ENCODE assay signal across 1 cellular context in the genomic region with DNA sequence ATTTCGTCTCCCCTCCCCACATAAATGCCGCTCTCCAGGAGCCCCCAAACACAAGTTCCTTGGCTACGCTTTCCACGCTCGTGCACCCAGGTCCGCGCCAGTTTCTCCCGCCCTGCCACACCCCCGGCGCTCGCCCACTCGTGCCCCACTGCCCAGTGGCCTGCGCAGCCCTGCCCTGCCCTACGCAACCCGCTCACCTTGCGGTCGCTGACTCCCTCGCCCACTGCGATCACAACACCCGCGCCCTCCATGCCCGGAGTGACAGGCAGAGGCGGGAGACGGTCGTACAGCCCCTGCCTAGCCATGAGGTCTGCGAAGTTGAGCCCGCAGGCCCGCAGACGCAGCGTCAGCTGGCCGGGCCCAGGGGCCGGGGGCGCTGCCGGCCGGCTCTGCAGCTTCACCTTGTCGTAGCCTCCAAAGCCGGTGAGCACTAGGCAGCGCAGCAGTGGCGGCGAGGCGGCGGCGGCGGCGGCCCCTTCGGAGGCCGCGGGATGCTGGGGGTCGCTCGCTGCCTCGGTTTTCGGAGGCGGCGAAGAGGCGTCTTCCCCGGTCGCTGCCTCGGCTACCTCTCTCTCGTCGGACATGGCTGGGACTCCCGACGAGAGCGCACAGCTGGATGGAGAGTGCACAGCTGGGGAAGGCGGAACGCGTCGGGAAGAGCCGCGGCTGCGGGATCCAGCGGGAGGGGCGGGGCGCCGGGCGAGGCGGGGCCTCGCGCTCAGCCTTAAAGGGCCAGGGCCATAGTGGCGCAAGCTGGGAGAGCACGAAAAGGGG.
A peak's percentile ranks its signal among the peaks of the same experiment; 100 is the strongest.
TF ChIP-seq lines count a peak whose summit lies in the region.

Gene VAT1, minus strand, starts transcription at position 647 of the 774 bp plus-strand sequence. Its CDS starts 63 bp downstream, at position 584.

TF ChIP-seq in HEK293, 187 proteins besides CTCF, POLR2A, EP300 and RAD21 (continued from another document):
- no peak for TF ChIP-seq ZNF148 (tag by site-specific recombination; IDR thresholded peaks at IDR 0.05; ENCODE audit: borderline replicate concordance)
- TF ChIP-seq ZNF600 (tag by site-specific recombination; IDR thresholded peaks at IDR 0.05) = peak; percentile 97
- TF ChIP-seq ZSCAN5A (tag by site-specific recombination; IDR thresholded peaks at IDR 0.05) = peak; percentile 27; the same call in 1 of the 2 replicates
- TF ChIP-seq KLF9 (tag by site-specific recombination; IDR thresholded peaks at IDR 0.05; ENCODE audit: low read depth) = peak; percentile 71
- peak; percentile 59; the same call in 1 of the 2 replicates for TF ChIP-seq ZNF561 (tag by site-specific recombination; IDR thresholded peaks at IDR 0.05; ENCODE audit: borderline replicate concordance)
- TF ChIP-seq, protein P1, sequence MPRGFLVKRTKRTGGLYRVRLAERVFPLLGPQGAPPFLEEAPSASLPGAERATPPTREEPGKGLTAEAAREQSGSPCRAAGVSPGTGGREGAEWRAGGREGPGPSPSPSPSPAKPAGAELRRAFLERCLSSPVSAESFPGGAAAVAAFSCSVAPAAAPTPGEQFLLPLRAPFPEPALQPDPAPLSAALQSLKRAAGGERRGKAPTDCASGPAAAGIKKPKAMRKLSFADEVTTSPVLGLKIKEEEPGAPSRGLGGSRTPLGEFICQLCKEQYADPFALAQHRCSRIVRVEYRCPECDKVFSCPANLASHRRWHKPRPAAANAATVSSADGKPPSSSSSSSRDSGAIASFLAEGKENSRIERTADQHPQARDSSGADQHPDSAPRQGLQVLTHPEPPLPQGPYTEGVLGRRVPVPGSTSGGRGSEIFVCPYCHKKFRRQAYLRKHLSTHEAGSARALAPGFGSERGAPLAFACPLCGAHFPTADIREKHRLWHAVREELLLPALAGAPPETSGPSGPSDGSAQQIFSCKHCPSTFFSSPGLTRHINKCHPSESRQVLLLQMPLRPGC (tag by site-specific recombination; IDR thresholded peaks at IDR 0.05) = peak; percentile 13; the same call in 1 of the 2 replicates
- no peak for TF ChIP-seq ZNF37A (tag by site-specific recombination; IDR thresholded peaks at IDR 0.05)
- TF ChIP-seq GLI4 (tag by site-specific recombination; IDR thresholded peaks at IDR 0.05) = no peak
- TF ChIP-seq ZFP69B (tag by site-specific recombination; IDR thresholded peaks at IDR 0.05) = 0 out of 2 replicates have a peak, but pooled peaks have one; percentile 53
- TF ChIP-seq ZFP41 (tag by site-specific recombination; IDR thresholded peaks at IDR 0.05; ENCODE audit: borderline replicate concordance) = no peak
- TF ChIP-seq HOXA7 (CRISPR knock-in tag; IDR thresholded peaks at IDR 0.05; ENCODE audit: borderline replicate concordance) = no peak
- TF ChIP-seq, protein P2, sequence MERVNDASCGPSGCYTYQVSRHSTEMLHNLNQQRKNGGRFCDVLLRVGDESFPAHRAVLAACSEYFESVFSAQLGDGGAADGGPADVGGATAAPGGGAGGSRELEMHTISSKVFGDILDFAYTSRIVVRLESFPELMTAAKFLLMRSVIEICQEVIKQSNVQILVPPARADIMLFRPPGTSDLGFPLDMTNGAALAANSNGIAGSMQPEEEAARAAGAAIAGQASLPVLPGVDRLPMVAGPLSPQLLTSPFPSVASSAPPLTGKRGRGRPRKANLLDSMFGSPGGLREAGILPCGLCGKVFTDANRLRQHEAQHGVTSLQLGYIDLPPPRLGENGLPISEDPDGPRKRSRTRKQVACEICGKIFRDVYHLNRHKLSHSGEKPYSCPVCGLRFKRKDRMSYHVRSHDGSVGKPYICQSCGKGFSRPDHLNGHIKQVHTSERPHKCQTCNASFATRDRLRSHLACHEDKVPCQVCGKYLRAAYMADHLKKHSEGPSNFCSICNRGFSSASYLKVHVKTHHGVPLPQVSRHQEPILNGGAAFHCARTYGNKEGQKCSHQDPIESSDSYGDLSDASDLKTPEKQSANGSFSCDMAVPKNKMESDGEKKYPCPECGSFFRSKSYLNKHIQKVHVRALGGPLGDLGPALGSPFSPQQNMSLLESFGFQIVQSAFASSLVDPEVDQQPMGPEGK (tag by site-specific recombination; IDR thresholded peaks at IDR 0.05) = peak; percentile 44; the same call in 1 of the 2 replicates
- peak; percentile 84 for TF ChIP-seq ZIC2 (tag by site-specific recombination; IDR thresholded peaks at IDR 0.05)
- TF ChIP-seq ZEB2 (tag by site-specific recombination; IDR thresholded peaks at IDR 0.05) = peak; percentile 91
- no peak for TF ChIP-seq ZNF138 (tag by site-specific recombination; IDR thresholded peaks at IDR 0.05; ENCODE audit: borderline replicate concordance)
- peak; percentile 89 for TF ChIP-seq ZBTB17 (tag by site-specific recombination; IDR thresholded peaks at IDR 0.05)
- 0 out of 2 replicates have a peak, but pooled peaks have one; percentile 56 for TF ChIP-seq ZFP37 (tag by site-specific recombination; IDR thresholded peaks at IDR 0.05)
- no peak for TF ChIP-seq ZNF513 (tag by site-specific recombination; IDR thresholded peaks at IDR 0.05)
- TF ChIP-seq ZNF660 (tag by site-specific recombination; IDR thresholded peaks at IDR 0.05) = 0 out of 2 replicates have a peak, but pooled peaks have one; percentile 51
- TF ChIP-seq ZNF544 (tag by site-specific recombination; IDR thresholded peaks at IDR 0.05) = no peak
- no peak for TF ChIP-seq ZNF837 (tag by site-specific recombination; IDR thresholded peaks at IDR 0.05)
- TF ChIP-seq ZNF585B (tag by site-specific recombination; IDR thresholded peaks at IDR 0.05) = no peak; the same call in 1 of the 2 replicates
- TF ChIP-seq, protein P3, sequence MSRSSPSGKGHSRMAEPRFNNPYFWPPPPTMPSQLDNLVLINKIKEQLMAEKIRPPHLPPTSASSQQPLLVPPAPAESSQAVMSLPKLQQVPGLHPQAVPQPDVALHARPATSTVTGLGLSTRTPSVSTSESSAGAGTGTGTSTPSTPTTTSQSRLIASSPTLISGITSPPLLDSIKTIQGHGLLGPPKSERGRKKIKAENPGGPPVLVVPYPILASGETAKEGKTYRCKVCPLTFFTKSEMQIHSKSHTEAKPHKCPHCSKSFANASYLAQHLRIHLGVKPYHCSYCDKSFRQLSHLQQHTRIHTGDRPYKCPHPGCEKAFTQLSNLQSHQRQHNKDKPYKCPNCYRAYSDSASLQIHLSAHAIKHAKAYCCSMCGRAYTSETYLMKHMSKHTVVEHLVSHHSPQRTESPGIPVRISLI (tag by site-specific recombination; IDR thresholded peaks at IDR 0.05) = no peak
- TF ChIP-seq ZNF707 (tag by site-specific recombination; IDR thresholded peaks at IDR 0.05) = no peak
- peak; percentile 97 for TF ChIP-seq IKZF3 (tag by site-specific recombination; IDR thresholded peaks at IDR 0.05)
- no peak; the same call in 1 of the 2 replicates for TF ChIP-seq ZBTB11 (tag by site-specific recombination; conservative IDR thresholded peaks at IDR 0.05; ENCODE audit: low read depth)
- TF ChIP-seq ZNF555 (tag by site-specific recombination; conservative IDR thresholded peaks at IDR 0.05) = no peak
- no peak for TF ChIP-seq ZNF239 (tag by site-specific recombination; IDR thresholded peaks at IDR 0.05)
- TF ChIP-seq TCF7L2 (IDR thresholded peaks at IDR 0.05; ENCODE audit: borderline replicate concordance, low read depth, low read length) = no peak
- TF ChIP-seq ZNF785 (tag by site-specific recombination; IDR thresholded peaks at IDR 0.05) = 0 out of 2 replicates have a peak, but pooled peaks have one; percentile 46
- TF ChIP-seq ZNF140 (tag by site-specific recombination; IDR thresholded peaks at IDR 0.05) = no peak
- TF ChIP-seq BCL11A (tag by site-specific recombination; IDR thresholded peaks at IDR 0.05; ENCODE audit: low read depth) = peak; percentile 54; the same call in 1 of the 2 replicates
- TF ChIP-seq ZNF121 (tag by site-specific recombination; IDR thresholded peaks at IDR 0.05) = peak; percentile 62
- TF ChIP-seq ZBTB20 (tag by site-specific recombination; IDR thresholded peaks at IDR 0.05) = peak; percentile 84
- no peak for TF ChIP-seq SETDB1 (IDR thresholded peaks at IDR 0.05; ENCODE audit: insufficient read length, low read length)
- TF ChIP-seq ZNF560 (tag by site-specific recombination; IDR thresholded peaks at IDR 0.05; ENCODE audit: borderline replicate concordance) = no peak
- TF ChIP-seq SP2 (tag by site-specific recombination; IDR thresholded peaks at IDR 0.05) = peak; percentile 74
